ENCODE assay signal across 17 cellular contexts in the genomic region with DNA sequence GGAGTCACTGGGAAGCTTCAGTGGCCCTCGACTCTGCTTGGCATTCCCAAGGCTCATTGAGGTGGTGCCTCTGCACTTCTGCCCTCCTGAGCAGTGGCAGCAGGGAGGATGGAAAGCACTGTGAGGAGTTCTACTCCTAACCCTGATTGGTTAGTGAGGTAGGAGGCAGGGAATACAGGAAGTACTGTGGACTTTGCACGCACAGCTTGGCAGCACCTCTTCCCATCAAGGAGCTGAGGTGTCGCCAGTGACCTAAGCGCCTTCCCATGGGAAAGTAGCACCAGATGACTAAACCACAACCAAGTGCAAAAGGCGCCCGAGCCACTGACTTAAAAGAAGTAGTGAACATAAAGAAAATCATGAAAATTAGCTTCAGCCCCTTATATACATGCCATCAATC.
"Had no signal": no experiment of that assay in that cellular context is flagged by ENCODE, and none has a peak within 500 bp of the region (broad histone marks: within the 10 kb centered on the region; RNA-seq: fewer than 3 reads in every experiment).

No MANE protein-coding gene starts in this region.

- H3K36me3 ChIP-seq: pancreas had no signal

- H3K9me3 ChIP-seq: pancreas had no signal

- H3K4me3 ChIP-seq: pancreas, skin epidermis had no signal

- H3K4me3 Mint-ChIP-seq: activated CD8-positive, alpha-beta memory T cell treated with anti-CD3 and anti-CD28 coated beads, Interleukin-2, amount 10 ng/mL, durations not matched to agents 7 days and 5 days; activated naive CD8-positive, alpha-beta T cell treated with anti-CD3 and anti-CD28 coated beads for 36 hours; activated T-cell treated with anti-CD3 and anti-CD28 coated beads, Interleukin-2, amount 50 U/mL, for 24 hours; memory B cell; stimulated activated memory B cell treated with anti-CD40 and anti-IgM and Interleukin-4, amounts not matched to agents 10 μg/mL and 1 μg/mL and 100 μg/mL, for 72 hours; T-helper 2 cell treated with Interferon-gamma antibody and Interleukin-4, amounts not matched to agents 5 μg/mL and 100 μg/mL, for 36 hours had no signal

- DNase-seq: activated CD4-positive, alpha-beta T cell treated with anti-CD3 and anti-CD28 coated beads, Interleukin-2, amount 50 U/mL, for 48 hours; activated CD4-positive, CD25-positive, alpha-beta regulatory T cell treated with anti-CD3 and anti-CD28 coated beads, Interleukin-2, amount 50 U/mL, for 72 hours; activated CD8-positive, alpha-beta memory T cell treated with anti-CD3 and anti-CD28 coated beads, Interleukin-2, amount 10 ng/mL, durations not matched to agents 7 days and 5 days; activated gamma-delta T cell; activated naive CD8-positive, alpha-beta T cell treated with anti-CD3 and anti-CD28 coated beads for 36 hours; activated T-cell treated with anti-CD3 and anti-CD28 coated beads, Interleukin-2, amount 50 U/mL, for 24 hours; cerebellar nuclear complex; dermis blood vessel endothelial cell; glutamatergic neuron; pancreas; retina had no signal

- H3K27ac Mint-ChIP-seq: activated CD8-positive, alpha-beta memory T cell treated with anti-CD3 and anti-CD28 coated beads, Interleukin-2, amount 10 ng/mL, durations not matched to agents 7 days and 5 days; activated naive CD8-positive, alpha-beta T cell treated with anti-CD3 and anti-CD28 coated beads for 36 hours; activated T-cell treated with anti-CD3 and anti-CD28 coated beads, Interleukin-2, amount 50 U/mL, for 24 hours; memory B cell; stimulated activated memory B cell treated with anti-CD40 and anti-IgM and Interleukin-4, amounts not matched to agents 10 μg/mL and 1 μg/mL and 100 μg/mL, for 72 hours; T-helper 2 cell treated with Interferon-gamma antibody and Interleukin-4, amounts not matched to agents 5 μg/mL and 100 μg/mL, for 36 hours; type B pancreatic cell had no signal

- H3K36me3 Mint-ChIP-seq: activated CD8-positive, alpha-beta memory T cell treated with anti-CD3 and anti-CD28 coated beads, Interleukin-2, amount 10 ng/mL, durations not matched to agents 7 days and 5 days; activated naive CD8-positive, alpha-beta T cell treated with anti-CD3 and anti-CD28 coated beads for 36 hours; memory B cell; stimulated activated memory B cell treated with anti-CD40 and anti-IgM and Interleukin-4, amounts not matched to agents 10 μg/mL and 1 μg/mL and 100 μg/mL, for 72 hours; type B pancreatic cell had no signal

- H3K9me3 Mint-ChIP-seq: activated naive CD8-positive, alpha-beta T cell treated with anti-CD3 and anti-CD28 coated beads for 36 hours; activated T-cell treated with anti-CD3 and anti-CD28 coated beads, Interleukin-2, amount 50 U/mL, for 24 hours; stimulated activated memory B cell treated with anti-CD40 and anti-IgM and Interleukin-4, amounts not matched to agents 10 μg/mL and 1 μg/mL and 100 μg/mL, for 72 hours; T-helper 2 cell treated with Interferon-gamma antibody and Interleukin-4, amounts not matched to agents 5 μg/mL and 100 μg/mL, for 36 hours had no signal

- H3K4me1 Mint-ChIP-seq: activated CD8-positive, alpha-beta memory T cell treated with anti-CD3 and anti-CD28 coated beads, Interleukin-2, amount 10 ng/mL, durations not matched to agents 7 days and 5 days; stimulated activated memory B cell treated with anti-CD40 and anti-IgM and Interleukin-4, amounts not matched to agents 10 μg/mL and 1 μg/mL and 100 μg/mL, for 72 hours had no signal

- H3K27ac ChIP-seq: pancreas, skin epidermis had no signal

- ATAC-seq: activated CD8-positive, alpha-beta memory T cell treated with anti-CD3 and anti-CD28 coated beads, Interleukin-2, amount 10 ng/mL, durations not matched to agents 7 days and 5 days; esophagus mucosa; stimulated activated memory B cell treated with anti-CD40 and anti-IgM and Interleukin-4, amounts not matched to agents 10 μg/mL and 1 μg/mL and 100 μg/mL, for 72 hours had no signal

- H3K4me1 ChIP-seq: pancreas had no signal
